Comparison of ENCODE assay signal across 8 cellular contexts in the genomic region with DNA sequence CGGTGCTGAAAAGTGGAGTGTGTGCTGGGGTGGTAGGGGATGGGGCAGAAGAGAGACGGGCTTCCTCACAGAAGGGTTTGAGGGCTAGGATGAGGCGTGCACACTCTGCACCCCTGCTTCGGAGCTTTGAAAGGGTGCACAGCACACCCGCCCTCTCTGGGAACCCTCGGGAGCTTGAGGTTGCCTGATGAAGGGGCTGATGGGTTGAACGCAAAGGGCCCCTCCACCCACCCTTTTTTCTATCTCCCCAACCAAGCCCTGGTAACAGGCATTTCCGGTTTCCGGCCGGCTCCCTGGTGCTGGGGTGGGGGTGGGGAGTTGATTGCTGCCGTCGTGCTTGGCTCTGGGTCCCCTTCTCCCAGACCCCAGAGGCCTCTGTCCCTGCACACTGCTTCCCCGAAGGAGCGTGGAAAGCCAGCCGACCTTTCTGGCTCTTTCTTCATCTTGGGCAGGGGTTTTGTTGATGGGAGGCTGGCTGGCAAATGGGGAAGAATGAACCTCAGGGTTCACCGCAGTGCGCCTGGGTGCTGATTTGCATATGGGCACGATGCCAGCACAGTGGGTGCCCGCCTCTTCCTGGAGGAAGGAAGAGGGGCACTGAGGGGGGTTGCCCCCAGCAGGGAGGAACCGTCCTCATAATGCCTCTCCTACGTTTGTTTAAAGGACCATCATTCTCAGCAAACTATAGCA. TPM values are rescaled to one million over a fixed set of nuclear protein-coding genes. Genes with fewer than 3 reads are reported as not detected.
DNase-seq lines count a peak whose midpoint lies in the region; TF ChIP-seq lines count a peak whose summit lies in the region.

No MANE protein-coding gene starts in this region.

- peak; percentile 80 for DNase-seq in DMS153 (lab: John Stamatoyannopoulos, UW)
- DNase-seq in NK-92 (lab: John Stamatoyannopoulos, UW; ENCODE audit: unreplicated experiment) = peak; percentile 56
- peak; percentile 77 for DNase-seq in activated T-cell treated with anti-CD3 and anti-CD28 coated beads for 24 hours (ENCODE audit: low read depth)
- DNase-seq in fibroblast of villous mesenchyme (ENCODE audit: low read depth) = no peak
- peak; percentile 64 for DNase-seq in pons (ENCODE audit: low spot score)
- no peak for DNase-seq in type B pancreatic cell (ENCODE audit: extremely low spot score, unreplicated experiment)
- DNase-seq in HuH-7.5 (ENCODE audit: low spot score) = no peak

- H3K27ac Mint-ChIP-seq in type B pancreatic cell = no peak overlapping the region

- peaks cover 8% of the 10 kb centered on the region for H3K9me3 Mint-ChIP-seq in type B pancreatic cell

- peak overlapping the region; percentile 71 for H3K4me3 Mint-ChIP-seq in type B pancreatic cell

- H3K36me3 ChIP-seq in HEK293 (ENCODE audit: control insufficient read depth in 2 of 2, insufficient read depth in 1 of 2, low read length in 2 of 2) = no peaks in the 10 kb centered on the region

- no peaks in the 10 kb centered on the region for H3K4me1 Mint-ChIP-seq in type B pancreatic cell (ENCODE audit: unreplicated experiment)

- CTCF ChIA-PET in HEK293 (lab: Yijun Ruan, JAX) = interaction anchor here (0.7 to 1.2 kb wide), 3 partner anchors 10 to 64 kb away, joined by 3 to 4 read pairs (median 4); no protein-coding TSS in a partner anchor

- no peak overlapping the region; the same call in 1 of the 2 replicates for H3K27ac ChIP-seq in HEK293 (ENCODE audit: extremely low read depth, low read depth, low read length)

- peaks cover 10% of the 10 kb centered on the region for H3K27me3 Mint-ChIP-seq in type B pancreatic cell

- no peaks in the 10 kb centered on the region for H3K36me3 Mint-ChIP-seq in type B pancreatic cell

- H3K9me3 ChIP-seq in HEK293 (ENCODE audit: control insufficient read depth, insufficient read depth, low read depth, low read length) = no peaks in the 10 kb centered on the region

- H3K4me1 ChIP-seq in HEK293 (ENCODE audit: control insufficient read depth, insufficient read depth, low read length) = 0 out of 2 replicates have a peak, but pooled peaks cover 2% of the 10 kb centered on the region

- peak overlapping the region; percentile 36 for H3K4me3 ChIP-seq in HEK293 (ENCODE audit: low read depth, low read length)
- H3K4me3 ChIP-seq in fibroblast of villous mesenchyme (ENCODE audit: low read depth, low read length) = peak overlapping the region; percentile 18

- no peak for TF ChIP-seq CTCF in HEK293 (tag by site-specific recombination; IDR thresholded peaks at IDR 0.05)
- no peak for TF ChIP-seq CTCF in fibroblast of villous mesenchyme (IDR thresholded peaks at IDR 0.05; ENCODE audit: insufficient read depth, low read depth, low read length)
- no peak for TF ChIP-seq CTCF in type B pancreatic cell (conservative IDR thresholded peaks at IDR 0.05)

- POLR2A ChIA-PET in HEK293 (lab: Yijun Ruan, JAX) = no interaction called here

TF ChIP-seq in HEK293, 187 proteins besides CTCF, POLR2A, EP300 and RAD21 (continues in another document):
- TF ChIP-seq ZSCAN30 (tag by site-specific recombination; IDR thresholded peaks at IDR 0.05) = no peak
- TF ChIP-seq, protein P1, sequence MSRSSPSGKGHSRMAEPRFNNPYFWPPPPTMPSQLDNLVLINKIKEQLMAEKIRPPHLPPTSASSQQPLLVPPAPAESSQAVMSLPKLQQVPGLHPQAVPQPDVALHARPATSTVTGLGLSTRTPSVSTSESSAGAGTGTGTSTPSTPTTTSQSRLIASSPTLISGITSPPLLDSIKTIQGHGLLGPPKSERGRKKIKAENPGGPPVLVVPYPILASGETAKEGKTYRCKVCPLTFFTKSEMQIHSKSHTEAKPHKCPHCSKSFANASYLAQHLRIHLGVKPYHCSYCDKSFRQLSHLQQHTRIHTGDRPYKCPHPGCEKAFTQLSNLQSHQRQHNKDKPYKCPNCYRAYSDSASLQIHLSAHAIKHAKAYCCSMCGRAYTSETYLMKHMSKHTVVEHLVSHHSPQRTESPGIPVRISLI (tag by site-specific recombination; IDR thresholded peaks at IDR 0.05) = no peak
- TF ChIP-seq PATZ1 (tag by site-specific recombination; IDR thresholded peaks at IDR 0.05) = 0 out of 2 replicates have a peak, but pooled peaks have one; percentile 31
- no peak for TF ChIP-seq ZNF416 (tag by site-specific recombination; IDR thresholded peaks at IDR 0.05)
- no peak for TF ChIP-seq ZNF157 (tag by site-specific recombination; IDR thresholded peaks at IDR 0.05)
- no peak for TF ChIP-seq ZNF626 (tag by site-specific recombination; IDR thresholded peaks at IDR 0.05)
- no peak for TF ChIP-seq ZBTB44 (tag by site-specific recombination; IDR thresholded peaks at IDR 0.05)
- TF ChIP-seq ZNF398 (tag by site-specific recombination; IDR thresholded peaks at IDR 0.05) = no peak
- TF ChIP-seq ZNF510 (tag by site-specific recombination; IDR thresholded peaks at IDR 0.05; ENCODE audit: insufficient replicate concordance) = no peak
- TF ChIP-seq ZFP3 (tag by site-specific recombination; IDR thresholded peaks at IDR 0.05; ENCODE audit: low read depth) = no peak
- no peak for TF ChIP-seq ZNF426 (tag by site-specific recombination; IDR thresholded peaks at IDR 0.05)
- TF ChIP-seq ZNF10 (tag by site-specific recombination; IDR thresholded peaks at IDR 0.05) = no peak
- TF ChIP-seq ZIC2 (tag by site-specific recombination; IDR thresholded peaks at IDR 0.05) = peak; percentile 77
- no peak for TF ChIP-seq ZNF394 (tag by site-specific recombination; IDR thresholded peaks at IDR 0.05; ENCODE audit: borderline replicate concordance)
- TF ChIP-seq ZNF473 (tag by site-specific recombination; IDR thresholded peaks at IDR 0.05) = no peak
- TF ChIP-seq ZBTB20 (tag by site-specific recombination; IDR thresholded peaks at IDR 0.05) = 0 out of 2 replicates have a peak, but pooled peaks have one; percentile 18
- no peak for TF ChIP-seq GFI1B (tag by site-specific recombination; IDR thresholded peaks at IDR 0.05)
- no peak for TF ChIP-seq ZNF354C (tag by site-specific recombination; IDR thresholded peaks at IDR 0.05; ENCODE audit: borderline replicate concordance, low read depth)
- no peak for TF ChIP-seq ZNF600 (tag by site-specific recombination; IDR thresholded peaks at IDR 0.05)
- no peak; the same call in 1 of the 2 replicates for TF ChIP-seq GLIS2 (tag by site-specific recombination; IDR thresholded peaks at IDR 0.05)
- TF ChIP-seq ZNF670 (tag by site-specific recombination; IDR thresholded peaks at IDR 0.05; ENCODE audit: low read depth) = no peak
- TF ChIP-seq ZNF221 (tag by site-specific recombination; IDR thresholded peaks at IDR 0.05; ENCODE audit: borderline replicate concordance) = no peak
- no peak for TF ChIP-seq SCRT2 (tag by site-specific recombination; IDR thresholded peaks at IDR 0.05)

RNA-seq across cellular contexts. Expression of gene VAV1, which starts 29.0 kb away (rescaled TPM):
- total RNA-seq in fibroblast of villous mesenchyme (not detected in 2 replicates), type B pancreatic cell (ENCODE audit: low replicate concordance) (not detected in 2 replicates)

RNA-seq across cellular contexts. Expression of gene SH2D3A, which starts 34.3 kb away (rescaled TPM):
- total RNA-seq in fibroblast of villous mesenchyme (under 0.01 TPM in 1 of 2 replicates, not detected in the other), type B pancreatic cell (ENCODE audit: low replicate concordance) (17.4 and 47.5 TPM in 2 replicates)

Comparison
In these comparisons a context has a peak if more than half of its experiments do, and no peak if none do; other contexts are left out.
1. DNase-seq: peak in DMS153 (single experiment), NK-92 (single experiment), activated T-cell treated with anti-CD3 and anti-CD28 coated beads for 24 hours (single experiment) and pons (single experiment); none in fibroblast of villous mesenchyme (single experiment), type B pancreatic cell (single experiment) and HuH-7.5 (single experiment).
2. RNA of gene SH2D3A, which starts 34.3 kb away (total RNA-seq): 17.4 to 47.5 TPM in type B pancreatic cell; under 0.01 TPM in fibroblast of villous mesenchyme; every median in the first group is over 10 times any median in the second.